In the genomic region with DNA sequence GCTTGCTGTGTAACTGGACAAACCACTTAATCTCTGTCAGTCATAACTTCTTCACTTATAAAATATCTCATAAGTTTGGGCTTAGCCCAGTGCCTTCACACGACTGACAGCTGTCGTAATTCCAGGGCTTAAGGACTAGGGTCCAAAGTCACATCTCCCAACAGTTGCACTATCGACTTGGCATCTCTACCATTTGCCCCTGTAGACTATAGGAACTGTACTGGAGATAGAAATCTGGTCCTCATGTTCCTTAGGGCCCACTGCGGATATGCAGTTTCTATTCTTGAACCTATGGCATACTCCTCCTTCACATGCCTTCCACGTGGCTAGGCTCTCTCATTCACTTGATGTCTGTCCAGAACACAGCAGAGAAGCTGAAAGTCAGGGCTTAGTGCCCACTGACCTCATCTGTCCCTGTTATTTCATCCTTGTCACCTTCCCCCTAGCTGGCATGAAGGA, we compare ENCODE assay signal across 17 cellular contexts. TPM values are rescaled to one million over a fixed set of nuclear protein-coding genes. Genes with fewer than 3 reads are reported as not detected.
"Had no signal": no experiment of that assay in that cellular context is flagged by ENCODE, and none has a peak within 500 bp of the region (broad histone marks: within the 10 kb centered on the region; RNA-seq: fewer than 3 reads in every experiment).

No MANE protein-coding gene starts in this region.

- DNase-seq: activated B cell treated with CpG ODN at 0.5 μM for 24 hours; activated CD4-positive, alpha-beta T cell treated with anti-CD3 and anti-CD28 coated beads, Interleukin-2, amount 50 U/mL, for 4 hours; activated gamma-delta T cell treated with Interleukin-2 at 50 U/mL for 16 hours; activated naive CD8-positive, alpha-beta T cell treated with anti-CD3 and anti-CD28 coated beads, Interleukin-2, amount 10 ng/mL, durations not matched to agents 7 days and 5 days; activated T-cell treated with anti-CD3 and anti-CD28 coated beads, Interleukin-2, amount 50 U/mL, for 72 hours; aorta; left lung; retina; stimulated activated naive CD4-positive, alpha-beta T cell had no signal

- H3K9me3 Mint-ChIP-seq: activated B cell treated with CpG ODN at 0.5 μM for 24 hours; activated naive CD8-positive, alpha-beta T cell treated with anti-CD3 and anti-CD28 coated beads, Interleukin-2, amount 10 ng/mL, durations not matched to agents 7 days and 5 days; activated T-cell treated with anti-CD3 and anti-CD28 coated beads, Interleukin-2, amount 50 U/mL, for 72 hours had no signal

- FAIRE-seq: bronchial epithelial cell, endometrium had no signal

- H3K4me3 ChIP-seq: left lung, SJSA1 had no signal

- H2AFZ ChIP-seq: parathyroid adenoma had no signal

- H3K4me3 Mint-ChIP-seq: activated B cell treated with CpG ODN at 0.5 μM for 24 hours; activated naive CD8-positive, alpha-beta T cell treated with anti-CD3 and anti-CD28 coated beads, Interleukin-2, amount 10 ng/mL, durations not matched to agents 7 days and 5 days; activated T-cell treated with anti-CD3 and anti-CD28 coated beads, Interleukin-2, amount 50 U/mL, for 72 hours had no signal

- ATAC-seq: activated T-cell treated with anti-CD3 and anti-CD28 coated beads, Interleukin-2, amount 50 U/mL, for 72 hours; esophagus mucosa; left lung had no signal

- H3K9me3 ChIP-seq: left lung, SJSA1 had no signal

- H3K27ac Mint-ChIP-seq: activated B cell treated with CpG ODN at 0.5 μM for 24 hours; activated naive CD8-positive, alpha-beta T cell treated with anti-CD3 and anti-CD28 coated beads, Interleukin-2, amount 10 ng/mL, durations not matched to agents 7 days and 5 days; activated T-cell treated with anti-CD3 and anti-CD28 coated beads, Interleukin-2, amount 50 U/mL, for 72 hours had no signal

- H3K9ac ChIP-seq: parathyroid adenoma had no signal

- H3K79me2 ChIP-seq: parathyroid adenoma had no signal

- H3K27me3 ChIP-seq: left lung, SJSA1 had no signal

- H3K4me1 ChIP-seq: parathyroid adenoma had no signal

- H3K27ac ChIP-seq: left lung, parathyroid adenoma, SJSA1 had no signal

RNA-seq across cellular contexts. Expression of a gene that starts 2.7 kb away (rescaled TPM):
- total RNA-seq: bronchial epithelial cell, esophagus mucosa, left lung, mesenteric fat pad, SJSA1, temporal lobe had no signal

RNA-seq across cellular contexts. Expression of a gene that starts 12.9 kb away (rescaled TPM):
- total RNA-seq: activated B cell treated with CpG ODN at 0.5 μM for 24 hours; activated naive CD8-positive, alpha-beta T cell treated with anti-CD3 and anti-CD28 coated beads, Interleukin-2, amount 10 ng/mL, durations not matched to agents 7 days and 5 days; activated T-cell treated with anti-CD3 and anti-CD28 coated beads, Interleukin-2, amount 50 U/mL, for 72 hours; aorta; bronchial epithelial cell; esophagus mucosa; left lung; mesenteric fat pad; SJSA1; temporal lobe; ureter had no signal
- polyA plus RNA-seq: aorta had no signal

RNA-seq across cellular contexts. Expression of a gene that starts 22.5 kb away (rescaled TPM):
- total RNA-seq: activated naive CD8-positive, alpha-beta T cell treated with anti-CD3 and anti-CD28 coated beads, Interleukin-2, amount 10 ng/mL, durations not matched to agents 7 days and 5 days; activated T-cell treated with anti-CD3 and anti-CD28 coated beads, Interleukin-2, amount 50 U/mL, for 72 hours; bronchial epithelial cell; esophagus mucosa; SJSA1; temporal lobe had no signal
- polyA plus RNA-seq: aorta had no signal
